In the genomic region with DNA sequence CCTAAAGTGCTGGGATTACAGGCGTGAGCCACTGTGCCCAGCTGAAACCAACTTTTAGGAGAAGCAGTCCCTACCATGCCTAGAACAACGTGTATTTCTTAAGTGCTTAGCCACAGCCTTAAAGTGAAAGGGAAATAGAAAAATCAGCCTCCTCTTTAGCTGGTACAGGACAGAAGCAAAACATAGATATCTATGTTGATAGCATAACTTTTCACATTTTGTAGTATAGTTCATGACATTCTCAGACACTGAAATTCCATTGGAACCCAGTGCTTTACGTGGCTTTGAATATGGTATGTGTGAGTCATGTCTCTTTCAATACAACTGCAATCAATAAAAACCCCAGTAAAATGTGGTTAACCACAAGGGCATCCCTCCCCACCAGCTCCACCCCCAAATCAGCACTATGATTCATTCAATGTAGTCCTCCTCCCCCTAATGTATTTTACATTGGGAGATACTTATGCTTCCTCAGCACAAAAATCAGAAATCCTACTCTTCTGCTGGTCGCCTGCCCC, we compare ENCODE assay signal across 9 cellular contexts. TPM values are rescaled to one million over a fixed set of nuclear protein-coding genes. Genes with fewer than 3 reads are reported as not detected.
DNase-seq lines count a peak whose midpoint lies in the region; ATAC-seq, FAIRE-seq and TF ChIP-seq lines count a peak whose summit lies in the region.
"Had no signal": no experiment of that assay in that cellular context is flagged by ENCODE, and none has a peak within 500 bp of the region (broad histone marks: within the 10 kb centered on the region; RNA-seq: fewer than 3 reads in every experiment).

No MANE protein-coding gene starts in this region.

- no peak for FAIRE-seq in K562 (lab: Jason Lieb, UNC)
- FAIRE-seq: A204.1 had no signal

- no peak overlapping the region for H3K4me3 ChIP-seq in K562

- POLR2A ChIA-PET in K562 (lab: Yijun Ruan, JAX) = interaction anchor here (0.6 to 1.4 kb wide), 2 partner anchors 12 to 191 kb away, joined by 3 to 5 read pairs; no protein-coding TSS in a partner anchor

- no peaks in the 10 kb centered on the region for H3K79me2 ChIP-seq in K562 (ENCODE audit: control insufficient read depth, insufficient read depth, low read length)

- peaks cover 5 to 9% of the 10 kb centered on the region in 2 experiments; a peak in 3 of 5 replicates for H3K27me3 ChIP-seq in K562 (ENCODE audit: control insufficient read depth in 2 of 2, insufficient read depth in 2 of 2, low read length in 2 of 2)

- no peak overlapping the region for H3K4me2 ChIP-seq in K562 (ENCODE audit: insufficient read depth, low read length)

- H3K9ac ChIP-seq in K562 (ENCODE audit: insufficient read depth in 1 of 2, low read depth in 2 of 2, low read length in 2 of 2) = no peak overlapping the region

- no peak for TF ChIP-seq POLR2A in K562 (conservative IDR thresholded peaks at IDR 0.05)

- TF ChIP-seq CTCF in K562 (IDR thresholded peaks at IDR 0.05 in 2 of 3, conservative IDR thresholded peaks at IDR 0.05 in 1 of 3; ENCODE audit: insufficient read depth in 2 of 3, low read depth in 1 of 3, low read length in 3 of 3) = no peak

- H3K27ac ChIP-seq in K562 (ENCODE audit: extremely low read depth, low read depth, low read length) = no peak overlapping the region

- no peak for TF ChIP-seq RAD21 in K562 (CRISPR knock-in tag; conservative IDR thresholded peaks at IDR 0.05 in 1 of 2, IDR thresholded peaks at IDR 0.05 in 1 of 2)

- CTCF ChIA-PET in K562 (lab: Yijun Ruan, JAX; ENCODE audit: low intra/inter-chr PET ratio) = no interaction called here

- intact Hi-C loops in K562 (cut with micrococcal nuclease) = no loop called here

- no peaks in the 10 kb centered on the region for H3K9me3 ChIP-seq in K562 (replicated peaks; ENCODE audit: control insufficient read depth, insufficient read depth, low read depth, low read length)

- WGBS in K562 (ENCODE audit: insufficient coverage, low coverage, missing lambda C conversion rate) = 0% methylated on average over 4 of the region's 4 CpGs

- H3K36me3 ChIP-seq in K562 (ENCODE audit: control insufficient read depth, insufficient read depth, low read length) = no peaks in the 10 kb centered on the region

- H3K9me1 ChIP-seq in K562 (ENCODE audit: control insufficient read depth, insufficient read depth, low read length) = no peaks in the 10 kb centered on the region

- TF ChIP-seq EP300 in K562 (IDR thresholded peaks at IDR 0.05; ENCODE audit: low read length) = no peak

- peak; percentile 66 for ATAC-seq in HG03139 (IDR thresholded peaks at IDR 0.05; ENCODE audit: unreplicated experiment)
- ATAC-seq in K562 = peak; percentile 54

- H2AFZ ChIP-seq in K562 (ENCODE audit: low read depth, low read length) = no peak overlapping the region

- H3K4me1 ChIP-seq in K562 (replicated peaks in 1 of 2; ENCODE audit: control insufficient read depth in 2 of 2, insufficient read depth in 2 of 2, low read length in 2 of 2) = no peaks in the 10 kb centered on the region; a peak in 1 of 5 replicates

- no TSS peak for BruUV-seq in K562 (replicated peaks; lab: Mats Ljungman, UMichigan)

- in situ Hi-C loops in K562 (cut with MboI) = no loop called here

- no peaks in the 10 kb centered on the region for H4K20me1 ChIP-seq in K562 (replicated peaks; ENCODE audit: control insufficient read depth, insufficient read depth, low read length)

- DNase-seq in NCI-H2107 treated with DMSO at 0.1 percent for 48 hours (lab: John Stamatoyannopoulos, UW; ENCODE audit: unreplicated experiment) (peak; percentile 69), NCI-H2107 (lab: John Stamatoyannopoulos, UW) (no peak), T follicular helper cell (ENCODE audit: low read depth) (peak; percentile 7), K562 (ENCODE audit: extremely low read depth in 1 of 4, low spot score in 3 of 4) (peak; percentile 20 to 49 (median 36)), mucosa of gallbladder (ENCODE audit: low spot score) (no peak), NCI-H526 (lab: John Stamatoyannopoulos, UW) (no peak)
- peak; percentile 40 to 59 for DNase-seq in stimulated activated CD4-positive, alpha-beta T cell treated with anti-CD3 and anti-CD28 coated beads, Interleukin-12 subunit alpha, Interleukin-12 subunit beta, amount 100 ng/mL, for 24 hours (ENCODE audit: low read depth in 2 of 2)

TF ChIP-seq in K562, 482 proteins besides CTCF, POLR2A, EP300 and RAD21 (continues in another document):
- peak in 1 of 2 experiments; percentile 77; a peak in 2 of 4 replicates for TF ChIP-seq RCOR1 (IDR thresholded peaks at IDR 0.05; ENCODE audit: borderline replicate concordance in 1 of 2, low read depth in 2 of 2, low read length in 2 of 2)
- no peak for TF ChIP-seq ZNF274 (IDR thresholded peaks at IDR 0.05; ENCODE audit: borderline replicate concordance, low read depth, low read length)
- TF ChIP-seq LARP7 (IDR thresholded peaks at IDR 0.05) = no peak
- TF ChIP-seq, protein P1, sequence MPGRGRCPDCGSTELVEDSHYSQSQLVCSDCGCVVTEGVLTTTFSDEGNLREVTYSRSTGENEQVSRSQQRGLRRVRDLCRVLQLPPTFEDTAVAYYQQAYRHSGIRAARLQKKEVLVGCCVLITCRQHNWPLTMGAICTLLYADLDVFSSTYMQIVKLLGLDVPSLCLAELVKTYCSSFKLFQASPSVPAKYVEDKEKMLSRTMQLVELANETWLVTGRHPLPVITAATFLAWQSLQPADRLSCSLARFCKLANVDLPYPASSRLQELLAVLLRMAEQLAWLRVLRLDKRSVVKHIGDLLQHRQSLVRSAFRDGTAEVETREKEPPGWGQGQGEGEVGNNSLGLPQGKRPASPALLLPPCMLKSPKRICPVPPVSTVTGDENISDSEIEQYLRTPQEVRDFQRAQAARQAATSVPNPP (IDR thresholded peaks at IDR 0.05; ENCODE audit: borderline replicate concordance, insufficient read depth, insufficient read length) = no peak
- TF ChIP-seq TEAD4 (IDR thresholded peaks at IDR 0.05; ENCODE audit: low read length) = peak; percentile 42
- TF ChIP-seq TEAD4 (CRISPR knock-in tag; IDR thresholded peaks at IDR 0.05; ENCODE audit: borderline replicate concordance) = no peak
- TF ChIP-seq CBFA2T2 (conservative IDR thresholded peaks at IDR 0.05) = 0 out of 2 replicates have a peak, but pooled peaks have one; percentile 10
- TF ChIP-seq, protein P2, sequence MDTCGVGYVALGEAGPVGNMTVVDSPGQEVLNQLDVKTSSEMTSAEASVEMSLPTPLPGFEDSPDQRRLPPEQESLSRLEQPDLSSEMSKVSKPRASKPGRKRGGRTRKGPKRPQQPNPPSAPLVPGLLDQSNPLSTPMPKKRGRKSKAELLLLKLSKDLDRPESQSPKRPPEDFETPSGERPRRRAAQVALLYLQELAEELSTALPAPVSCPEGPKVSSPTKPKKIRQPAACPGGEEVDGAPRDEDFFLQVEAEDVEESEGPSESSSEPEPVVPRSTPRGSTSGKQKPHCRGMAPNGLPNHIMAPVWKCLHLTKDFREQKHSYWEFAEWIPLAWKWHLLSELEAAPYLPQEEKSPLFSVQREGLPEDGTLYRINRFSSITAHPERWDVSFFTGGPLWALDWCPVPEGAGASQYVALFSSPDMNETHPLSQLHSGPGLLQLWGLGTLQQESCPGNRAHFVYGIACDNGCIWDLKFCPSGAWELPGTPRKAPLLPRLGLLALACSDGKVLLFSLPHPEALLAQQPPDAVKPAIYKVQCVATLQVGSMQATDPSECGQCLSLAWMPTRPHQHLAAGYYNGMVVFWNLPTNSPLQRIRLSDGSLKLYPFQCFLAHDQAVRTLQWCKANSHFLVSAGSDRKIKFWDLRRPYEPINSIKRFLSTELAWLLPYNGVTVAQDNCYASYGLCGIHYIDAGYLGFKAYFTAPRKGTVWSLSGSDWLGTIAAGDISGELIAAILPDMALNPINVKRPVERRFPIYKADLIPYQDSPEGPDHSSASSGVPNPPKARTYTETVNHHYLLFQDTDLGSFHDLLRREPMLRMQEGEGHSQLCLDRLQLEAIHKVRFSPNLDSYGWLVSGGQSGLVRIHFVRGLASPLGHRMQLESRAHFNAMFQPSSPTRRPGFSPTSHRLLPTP (IDR thresholded peaks at IDR 0.05; ENCODE audit: borderline replicate concordance, extremely low read depth, insufficient read length) = no peak
- no peak for TF ChIP-seq ZBTB7A (IDR thresholded peaks at IDR 0.05; ENCODE audit: borderline replicate concordance, control insufficient read depth, low read depth, low read length)
- TF ChIP-seq, protein P3, sequence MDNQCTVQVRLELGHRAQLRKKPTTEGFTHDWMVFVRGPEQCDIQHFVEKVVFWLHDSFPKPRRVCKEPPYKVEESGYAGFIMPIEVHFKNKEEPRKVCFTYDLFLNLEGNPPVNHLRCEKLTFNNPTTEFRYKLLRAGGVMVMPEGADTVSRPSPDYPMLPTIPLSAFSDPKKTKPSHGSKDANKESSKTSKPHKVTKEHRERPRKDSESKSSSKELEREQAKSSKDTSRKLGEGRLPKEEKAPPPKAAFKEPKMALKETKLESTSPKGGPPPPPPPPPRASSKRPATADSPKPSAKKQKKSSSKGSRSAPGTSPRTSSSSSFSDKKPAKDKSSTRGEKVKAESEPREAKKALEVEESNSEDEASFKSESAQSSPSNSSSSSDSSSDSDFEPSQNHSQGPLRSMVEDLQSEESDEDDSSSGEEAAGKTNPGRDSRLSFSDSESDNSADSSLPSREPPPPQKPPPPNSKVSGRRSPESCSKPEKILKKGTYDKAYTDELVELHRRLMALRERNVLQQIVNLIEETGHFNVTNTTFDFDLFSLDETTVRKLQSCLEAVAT (IDR thresholded peaks at IDR 0.05) = peak in 1 of 2 experiments; percentile 66; a peak in 1 of 4 replicates
- peak; percentile 93 to 94 for TF ChIP-seq KDM1A (IDR thresholded peaks at IDR 0.05)

RNA-seq across cellular contexts. Expression of a gene that starts 32.1 kb away (rescaled TPM):
- total RNA-seq in K562 (2011; cell fraction: chromatin; rRNA removed; ENCODE audit: low replicate concordance) = 0.09 TPM in 1 of 2 replicates, not detected in the other
- total RNA-seq in K562 (2011; cell fraction: nucleolus; rRNA removed) = not detected in 2 replicates
- total RNA-seq in K562 (2011; cell fraction: nucleoplasm; rRNA removed) = 0.99 TPM in 1 of 2 replicates, not detected in the other
- total RNA-seq in K562 (2014; rRNA removed) (0.04 and 0.41 TPM in 2 replicates), K562 (2014; rRNA removed; fragmentation: Illumina TruSeq; extraction: Trizol) (0.11 TPM in 1 of 2 replicates, not detected in the other), K562 (2015; rRNA removed; fragmentation: Illumina TruSeq; extraction: Trizol) (0.04 and 0.14 TPM in 2 replicates), K562 (2021) (0.04 and 0.11 TPM in 2 replicates), mucosa of gallbladder (10.3 TPM)
- polyA plus RNA-seq in K562 (2011; rRNA removed) (0.03 and 0.14 TPM in 2 replicates), K562 (2014; fragmentation: Illumina TruSeq; extraction: Trizol) (0.04 TPM in 1 of 2 replicates, not detected in the other), K562 (2014; fragmentation: Nextera tagmentation; extraction: Ambion mirVana) (not detected), K562 (2014; rRNA removed) (not detected in 2 replicates)
- polyA plus RNA-seq in K562 (2011; cell fraction: cytosol; rRNA removed) = 0.01 TPM in 1 of 2 replicates, not detected in the other
- 0.20 and 0.36 TPM in 2 replicates for polyA plus RNA-seq in K562 (2011; cell fraction: nucleus; rRNA removed)
- polyA plus RNA-seq in K562 (2012) = 0.07 and 0.17 TPM in 2 replicates
- polyA minus RNA-seq in K562 (2011; rRNA and poly(A)+ RNA removed) = 0.14 TPM in 1 of 2 replicates, not detected in the other
- polyA minus RNA-seq in K562 (2011; cell fraction: cytosol; rRNA and poly(A)+ RNA removed) = not detected in 2 replicates
- polyA minus RNA-seq in K562 (2011; cell fraction: nucleus; rRNA and poly(A)+ RNA removed) = 0.13 and 0.22 TPM in 2 replicates

Comparison
In these comparisons a context has a peak if more than half of its experiments do, and no peak if none do; other contexts are left out.
1. DNase-seq: peak in NCI-H2107 treated with DMSO at 0.1 percent for 48 hours (single experiment), T follicular helper cell (single experiment), K562 (4 of 4) and stimulated activated CD4-positive, alpha-beta T cell treated with anti-CD3 and anti-CD28 coated beads, Interleukin-12 subunit alpha, Interleukin-12 subunit beta, amount 100 ng/mL, for 24 hours (2 of 2); none in NCI-H2107 (single experiment), mucosa of gallbladder (single experiment) and NCI-H526 (0 of 2).